ENCODE assay signal across 10 cellular contexts in genomic region chr17:47224069-47224468, GRCh38. TPM values are rescaled to one million over a fixed set of nuclear protein-coding genes. Genes with fewer than 3 reads are reported as not detected.
DNase-seq lines count a peak whose midpoint lies in the region; ATAC-seq, FAIRE-seq and TF ChIP-seq lines count a peak whose summit lies in the region.
"Not testable (repeated sequence)": the region's sequence is repeated elsewhere in the genome, so short reads cannot be mapped to it uniquely, and the experiment has no call there.
"Had no signal": no experiment of that assay in that cellular context is flagged by ENCODE, and none has a peak within 500 bp of the region (broad histone marks: within the 10 kb centered on the region; RNA-seq: fewer than 3 reads in every experiment).

No MANE protein-coding gene starts in this region.

- 0 out of 2 replicates have a peak overlapping the region, but pooled peaks have one; percentile 29 for H3K27ac Mint-ChIP-seq in HFFc6

- FAIRE-seq in K562 (lab: Jason Lieb, UNC): not testable (repeated sequence)

- WGBS in K562 (ENCODE audit: insufficient coverage, low coverage, missing lambda C conversion rate): 100% methylated on average over 2 of the region's 2 CpGs
- 98 to 100% methylated on average over 2 of the region's 2 CpGs for WGBS in esophagus squamous epithelium, 2 donors
- WGBS in hepatocyte (ENCODE audit: low lambda C conversion rate, missing lambda C conversion rate): 100% methylated on average over 2 of the region's 2 CpGs
- WGBS in psoas muscle, 3 donors: 95 to 98% (median 97%) methylated on average over 2 of the region's 2 CpGs
- 96% methylated on average over 2 of the region's 2 CpGs for WGBS in suprapubic skin

- H3K27me3 ChIP-seq in K562 (ENCODE audit: control insufficient read depth in 2 of 2, insufficient read depth in 2 of 2, low read length in 2 of 2); esophagus squamous epithelium; hepatocyte; psoas muscle (ENCODE audit: insufficient read depth in 3 of 3, low read length in 2 of 3); suprapubic skin; uterus: not testable (repeated sequence)

- peaks cover 49% of the 10 kb centered on the region for H3K36me3 ChIP-seq in K562 (ENCODE audit: control insufficient read depth, insufficient read depth, low read length)
- not testable (repeated sequence) for H3K36me3 ChIP-seq in esophagus squamous epithelium; hepatocyte (replicated peaks; ENCODE audit: insufficient read depth, low read depth); psoas muscle (ENCODE audit: insufficient read depth in 1 of 2, low read depth in 1 of 2); suprapubic skin; uterus

- not testable (repeated sequence) for H3K9me2 ChIP-seq in hepatocyte (replicated peaks; ENCODE audit: insufficient read depth)

- peaks cover 24% of the 10 kb centered on the region for H3K9me3 ChIP-seq in K562 (replicated peaks; ENCODE audit: control insufficient read depth, insufficient read depth, low read depth, low read length)
- not testable (repeated sequence) for H3K9me3 ChIP-seq in esophagus squamous epithelium; hepatocyte (ENCODE audit: low read depth); psoas muscle; suprapubic skin; uterus

- CTCF ChIA-PET in K562 (lab: Yijun Ruan, JAX; ENCODE audit: low intra/inter-chr PET ratio): not testable (repeated sequence)

- not testable (repeated sequence) for H3K27ac ChIP-seq in K562 (ENCODE audit: extremely low read depth, low read depth, low read length)
- peak overlapping the region; percentile 32 to 90 (median 76) for H3K27ac ChIP-seq in esophagus squamous epithelium
- peak overlapping the region; percentile 81 for H3K27ac ChIP-seq in hepatocyte
- peak overlapping the region; percentile 79 for H3K27ac ChIP-seq in psoas muscle
- H3K27ac ChIP-seq in suprapubic skin: peak overlapping the region; percentile 82
- H3K27ac ChIP-seq in uterus: peak overlapping the region; percentile 86 to 94

- H3K4me3 Mint-ChIP-seq in HFFc6: not testable (repeated sequence)

- not testable (repeated sequence) for H3K9me1 ChIP-seq in K562 (ENCODE audit: control insufficient read depth, insufficient read depth, low read length)

- H3K4me2 ChIP-seq in K562 (ENCODE audit: insufficient read depth, low read length); hepatocyte: not testable (repeated sequence)

- H4K20me1 ChIP-seq in K562 (replicated peaks; ENCODE audit: control insufficient read depth, insufficient read depth, low read length); hepatocyte (ENCODE audit: insufficient read depth, poor library complexity, severe bottlenecking): not testable (repeated sequence)

- DNase-seq in HFFc6; K562 (ENCODE audit: extremely low read depth in 1 of 4, low spot score in 3 of 4); esophagus squamous epithelium (lab: John Stamatoyannopoulos, UW); hepatocyte (ENCODE audit: low spot score); psoas muscle; suprapubic skin (ENCODE audit: low spot score in 2 of 2); uterus: not testable (repeated sequence)

- intact Hi-C loops in K562 (cut with micrococcal nuclease); esophagus squamous epithelium (cut with DNase I); uterus (cut with DNase I; ENCODE audit: low total_unique reads): not testable (repeated sequence)
- intact Hi-C loops in psoas muscle (cut with DNase I): loop anchor here in 1 of 2 donors (10.0 kb wide), 1 partner anchor 391 kb away; no protein-coding TSS in a partner anchor

- TF ChIP-seq CTCF in HFFc6 (IDR thresholded peaks at IDR 0.05); K562 (IDR thresholded peaks at IDR 0.05 in 2 of 3, conservative IDR thresholded peaks at IDR 0.05 in 1 of 3; ENCODE audit: insufficient read depth in 2 of 3, low read depth in 1 of 3, low read length in 3 of 3); esophagus squamous epithelium (IDR thresholded peaks at IDR 0.05); hepatocyte (IDR thresholded peaks at IDR 0.05; ENCODE audit: poor library complexity); psoas muscle (IDR thresholded peaks at IDR 0.05); suprapubic skin (IDR thresholded peaks at IDR 0.05); uterus (IDR thresholded peaks at IDR 0.05): not testable (repeated sequence)

- not testable (repeated sequence) for H3K9ac ChIP-seq in K562 (ENCODE audit: insufficient read depth in 1 of 2, low read depth in 2 of 2, low read length in 2 of 2)

- TF ChIP-seq POLR2A in K562 (conservative IDR thresholded peaks at IDR 0.05); esophagus squamous epithelium (IDR thresholded peaks at IDR 0.05); suprapubic skin (IDR thresholded peaks at IDR 0.05); uterus (IDR thresholded peaks at IDR 0.05): not testable (repeated sequence)

- H3K4me1 Mint-ChIP-seq in HFFc6 (ENCODE audit: low read depth): peaks cover 41% of the 10 kb centered on the region

- H3K27me3 Mint-ChIP-seq in HFFc6 (ENCODE audit: insufficient read depth): not testable (repeated sequence)

- H3K4me1 ChIP-seq in K562 (replicated peaks in 1 of 2; ENCODE audit: control insufficient read depth in 2 of 2, insufficient read depth in 2 of 2, low read length in 2 of 2) (peaks cover 23 to 32% of the 10 kb centered on the region in 2 experiments; a peak in 4 of 5 replicates), esophagus squamous epithelium (peaks cover 0 to 33% (median 28%) of the 10 kb centered on the region in 3 donors), suprapubic skin (peaks cover 20% of the 10 kb centered on the region), uterus (peaks cover 0 to 15% of the 10 kb centered on the region in 2 donors)
- not testable (repeated sequence) for H3K4me1 ChIP-seq in hepatocyte (ENCODE audit: insufficient read depth); psoas muscle

- H2AFZ ChIP-seq in K562 (ENCODE audit: low read depth, low read length); hepatocyte: not testable (repeated sequence)

- H3K4me3 ChIP-seq in K562, esophagus squamous epithelium, hepatocyte, psoas muscle, suprapubic skin, uterus: not testable (repeated sequence)

- in situ Hi-C loops in K562 (cut with MboI): loop anchor here (10.0 kb wide), 1 partner anchor 391 kb away; no protein-coding TSS in a partner anchor

- TF ChIP-seq EP300 in K562 (IDR thresholded peaks at IDR 0.05; ENCODE audit: low read length); suprapubic skin (IDR thresholded peaks at IDR 0.05): not testable (repeated sequence)

- H3K79me2 ChIP-seq in K562 (ENCODE audit: control insufficient read depth, insufficient read depth, low read length): peaks cover 12% of the 10 kb centered on the region; the same call in 2 of the 3 replicates
- not testable (repeated sequence) for H3K79me2 ChIP-seq in hepatocyte

- H3K9me3 Mint-ChIP-seq in HFFc6: not testable (repeated sequence)

- POLR2A ChIA-PET in K562 (lab: Yijun Ruan, JAX): interaction anchor here (0.6 to 1.7 kb wide), 3 partner anchors 10 to 113 kb away, joined by 3 to 5 read pairs (median 3); no protein-coding TSS in a partner anchor

- TF ChIP-seq RAD21 in K562 (CRISPR knock-in tag; conservative IDR thresholded peaks at IDR 0.05 in 1 of 2, IDR thresholded peaks at IDR 0.05 in 1 of 2): not testable (repeated sequence)

- ATAC-seq in K562, psoas muscle: not testable (repeated sequence)

- not testable (repeated sequence) for H3K36me3 Mint-ChIP-seq in HFFc6 (ENCODE audit: low read depth)

- not testable (repeated sequence) for BruUV-seq in K562 (replicated peaks; lab: Mats Ljungman, UMichigan)

RNA-seq across cellular contexts. Expression of gene MYL4, which starts 14.9 kb away (rescaled TPM):
- total RNA-seq in HFFc6 (2021; fragmentation: NEBNext Ultra II Directional; extraction: Animal tissue kit (Norgen Biotek cat#: 25700)): not detected
- total RNA-seq in K562 (2011; cell fraction: chromatin; rRNA removed; ENCODE audit: low replicate concordance): 69.7 and 135 TPM in 2 replicates
- total RNA-seq in K562 (2011; cell fraction: nucleolus; rRNA removed): 127 and 133 TPM in 2 replicates
- total RNA-seq in K562 (2011; cell fraction: nucleoplasm; rRNA removed): 109 and 110 TPM in 2 replicates
- 170 and 213 TPM in 2 replicates for total RNA-seq in K562 (2014; rRNA removed)
- 83.5 and 117 TPM in 2 replicates for total RNA-seq in K562 (2014; rRNA removed; fragmentation: Illumina TruSeq; extraction: Trizol)
- 149 TPM in 2 replicates for total RNA-seq in K562 (2015; rRNA removed; fragmentation: Illumina TruSeq; extraction: Trizol)
- 177 and 183 TPM in 2 replicates for total RNA-seq in K562 (2021)
- 221 and 324 TPM in 2 replicates for polyA plus RNA-seq in K562 (2011; rRNA removed)
- 287 and 309 TPM in 2 replicates for polyA plus RNA-seq in K562 (2011; cell fraction: cytosol; rRNA removed)
- polyA plus RNA-seq in K562 (2011; cell fraction: nucleus; rRNA removed): 346 and 397 TPM in 2 replicates
- polyA plus RNA-seq in K562 (2012): 170 and 179 TPM in 2 replicates
- 252 and 284 TPM in 2 replicates for polyA plus RNA-seq in K562 (2014; fragmentation: Illumina TruSeq; extraction: Trizol)
- polyA plus RNA-seq in K562 (2014; fragmentation: Nextera tagmentation; extraction: Ambion mirVana): 100 to 1,000 TPM; 287 to 423 TPM
- polyA plus RNA-seq in K562 (2014; rRNA removed): 319 and 378 TPM in 2 replicates
- 90.7 and 106 TPM in 2 replicates for polyA minus RNA-seq in K562 (2011; rRNA and poly(A)+ RNA removed)
- 34.9 and 40.8 TPM in 2 replicates for polyA minus RNA-seq in K562 (2011; cell fraction: cytosol; rRNA and poly(A)+ RNA removed)
- 29.5 and 45.3 TPM in 2 replicates for polyA minus RNA-seq in K562 (2011; cell fraction: nucleus; rRNA and poly(A)+ RNA removed)
- total RNA-seq in esophagus squamous epithelium: not detected
- 4.3 and 10.2 TPM in 2 replicates for total RNA-seq in hepatocyte
- 28.6 and 28.7 TPM in 2 replicates for polyA plus RNA-seq in hepatocyte
- 1 to 10 TPM in 3 of 4 donors, under 1 TPM in 1; 0.89 to 6.7 (median 2.4) TPM for total RNA-seq in psoas muscle
- 1 to 10 TPM in 2 of 3 donors, under 1 TPM in 1; 0.52 to 4.5 (median 1.3) TPM for polyA plus RNA-seq in psoas muscle
- not detected for total RNA-seq in suprapubic skin
- 1 to 10 TPM in 1 of 4 donors, not detected in 3; 3.2 TPM for total RNA-seq in uterus
- total RNA-seq: CD4-positive, CD25-positive, alpha-beta regulatory T cell; H1; MCF 10A had no signal
- polyA plus RNA-seq: CD4-positive, CD25-positive, alpha-beta regulatory T cell had no signal

RNA-seq across cellular contexts. Expression of gene ITGB3, which starts 29.6 kb away (rescaled TPM):
- 1 to 10 TPM; 2.2 to 4.1 (median 2.9) TPM for total RNA-seq in HFFc6 (2021; fragmentation: NEBNext Ultra II Directional; extraction: Animal tissue kit (Norgen Biotek cat#: 25700))
- total RNA-seq in K562 (2011; cell fraction: chromatin; rRNA removed; ENCODE audit: low replicate concordance): 3.2 and 6.2 TPM in 2 replicates
- total RNA-seq in K562 (2011; cell fraction: nucleolus; rRNA removed): 2.8 and 4.7 TPM in 2 replicates
- total RNA-seq in K562 (2011; cell fraction: nucleoplasm; rRNA removed): 3.4 and 4.4 TPM in 2 replicates
- total RNA-seq in K562 (2014; rRNA removed) (0.45 and 0.54 TPM in 2 replicates), K562 (2014; rRNA removed; fragmentation: Illumina TruSeq; extraction: Trizol) (0.47 and 0.99 TPM in 2 replicates), K562 (2015; rRNA removed; fragmentation: Illumina TruSeq; extraction: Trizol) (0.30 and 0.62 TPM in 2 replicates), K562 (2021) (0.84 and 0.92 TPM in 2 replicates), esophagus squamous epithelium (1 to 10 TPM in 2 of 4 donors, under 1 TPM in 2; 0.23 to 7.2 (median 2.8) TPM), hepatocyte (1.4 TPM in 2 replicates), psoas muscle (1 to 10 TPM; 1.1 to 3.9 (median 2.2) TPM), suprapubic skin (1 to 10 TPM in 3 of 4 donors, under 1 TPM in 1; 0.76 to 6.6 (median 4.6) TPM), uterus (10 to 100 TPM in 3 of 4 donors, 1 to 10 TPM in 1; 7.4 to 28.7 (median 23.5) TPM)
- polyA plus RNA-seq in K562 (2011; rRNA removed) (1.1 and 2.6 TPM in 2 replicates), K562 (2014; fragmentation: Illumina TruSeq; extraction: Trizol) (0.60 and 0.62 TPM in 2 replicates), K562 (2014; fragmentation: Nextera tagmentation; extraction: Ambion mirVana) (under 1 TPM in 1 of 2 experiments, not detected in 1; 0.08 TPM), K562 (2014; rRNA removed) (0.32 and 0.62 TPM in 2 replicates), hepatocyte (0.66 and 0.95 TPM in 2 replicates), psoas muscle (1 to 10 TPM in 1 of 3 donors, under 1 TPM in 2; 0.32 to 5.4 (median 0.77) TPM)
- polyA plus RNA-seq in K562 (2011; cell fraction: cytosol; rRNA removed): 1.0 and 1.9 TPM in 2 replicates
- polyA plus RNA-seq in K562 (2011; cell fraction: nucleus; rRNA removed): 0.95 and 3.2 TPM in 2 replicates
- 0.73 and 1.0 TPM in 2 replicates for polyA plus RNA-seq in K562 (2012)
- polyA minus RNA-seq in K562 (2011; rRNA and poly(A)+ RNA removed): 1.8 and 6.9 TPM in 2 replicates
- 0.64 and 3.1 TPM in 2 replicates for polyA minus RNA-seq in K562 (2011; cell fraction: cytosol; rRNA and poly(A)+ RNA removed)
- polyA minus RNA-seq in K562 (2011; cell fraction: nucleus; rRNA and poly(A)+ RNA removed): 1.2 and 1.6 TPM in 2 replicates

RNA-seq across cellular contexts. Expression of gene CDC27, which starts 35.0 kb away (rescaled TPM):
- total RNA-seq in HFFc6 (2021; fragmentation: NEBNext Ultra II Directional; extraction: Animal tissue kit (Norgen Biotek cat#: 25700)): 100 to 1,000 TPM; 144 to 202 (median 170) TPM
- 143 and 304 TPM in 2 replicates for total RNA-seq in K562 (2011; cell fraction: chromatin; rRNA removed; ENCODE audit: low replicate concordance)
- total RNA-seq in K562 (2011; cell fraction: nucleolus; rRNA removed): 50.0 and 59.6 TPM in 2 replicates
- total RNA-seq in K562 (2011; cell fraction: nucleoplasm; rRNA removed): 94.1 and 102 TPM in 2 replicates
- 79.5 and 81.0 TPM in 2 replicates for total RNA-seq in K562 (2014; rRNA removed)
- total RNA-seq in K562 (2014; rRNA removed; fragmentation: Illumina TruSeq; extraction: Trizol): 102 and 118 TPM in 2 replicates
- total RNA-seq in K562 (2015; rRNA removed; fragmentation: Illumina TruSeq; extraction: Trizol): 83.0 and 94.1 TPM in 2 replicates
- 117 and 119 TPM in 2 replicates for total RNA-seq in K562 (2021)
- 119 and 155 TPM in 2 replicates for polyA plus RNA-seq in K562 (2011; rRNA removed)
- polyA plus RNA-seq in K562 (2011; cell fraction: cytosol; rRNA removed): 67.7 and 77.1 TPM in 2 replicates
- 118 and 164 TPM in 2 replicates for polyA plus RNA-seq in K562 (2011; cell fraction: nucleus; rRNA removed)
- polyA plus RNA-seq in K562 (2012): 36.5 and 85.2 TPM in 2 replicates
- 94.1 and 104 TPM in 2 replicates for polyA plus RNA-seq in K562 (2014; fragmentation: Illumina TruSeq; extraction: Trizol)
- polyA plus RNA-seq in K562 (2014; fragmentation: Nextera tagmentation; extraction: Ambion mirVana): 10 to 100 TPM; 28.6 to 34.5 TPM
- 41.9 and 48.3 TPM in 2 replicates for polyA plus RNA-seq in K562 (2014; rRNA removed)
- 353 and 364 TPM in 2 replicates for polyA minus RNA-seq in K562 (2011; rRNA and poly(A)+ RNA removed)
- 95.5 and 126 TPM in 2 replicates for polyA minus RNA-seq in K562 (2011; cell fraction: cytosol; rRNA and poly(A)+ RNA removed)
- polyA minus RNA-seq in K562 (2011; cell fraction: nucleus; rRNA and poly(A)+ RNA removed): 34.6 and 86.0 TPM in 2 replicates
- total RNA-seq in esophagus squamous epithelium: 10 to 100 TPM; 26.4 to 45.9 (median 38.3) TPM
- total RNA-seq in hepatocyte: 61.9 and 63.5 TPM in 2 replicates
- 35.6 and 38.4 TPM in 2 replicates for polyA plus RNA-seq in hepatocyte
- total RNA-seq in psoas muscle: 10 to 100 TPM; 72.5 to 78.4 (median 74.9) TPM
- polyA plus RNA-seq in psoas muscle: 10 to 100 TPM; 25.5 to 89.2 (median 37.9) TPM
- total RNA-seq in suprapubic skin: 10 to 100 TPM; 45.1 to 66.6 (median 52.1) TPM
- total RNA-seq in uterus: 100 to 1,000 TPM in 3 of 4 donors, 10 to 100 TPM in 1; 87.1 to 129 (median 108) TPM
